In genomic region chr7:95608344-95609173, GRCh38 we compare ENCODE assay signal across 8 cellular contexts. TPM values are rescaled to one million over a fixed set of nuclear protein-coding genes. Genes with fewer than 3 reads are reported as not detected.
DNase-seq lines count a peak whose midpoint lies in the region; ATAC-seq and TF ChIP-seq lines count a peak whose summit lies in the region.

No MANE protein-coding gene starts in this region.

- H3K79me2 ChIP-seq in ACC112 (ENCODE audit: control insufficient read depth, insufficient read depth, low read length, unreplicated experiment) (no peaks in the 10 kb centered on the region), parathyroid adenoma (peaks cover 11% of the 10 kb centered on the region)

- peaks cover 0 to 15% (median 8%) of the 10 kb centered on the region in 8 donors for H3K9me3 Mint-ChIP-seq in CD4-positive, alpha-beta memory T cell

- POLR2A ChIA-PET in CD4-positive, alpha-beta memory T cell (lab: Charles Lee; ENCODE audit: partially characterized antibody), result no interaction called here

- H3K4me3 ChIP-seq in ACC112 (ENCODE audit: low read depth, low read length) (peak overlapping the region; percentile 36), heart left ventricle (peak overlapping the region in 10 of 12 donors; percentile 19 to 50 (median 30)), parathyroid adenoma (ENCODE audit: low read depth, low read length) (peak overlapping the region; percentile 71)
- H3K4me3 ChIP-seq in CD4-positive, alpha-beta memory T cell (ENCODE audit: low read length in 2 of 2), result no peak overlapping the region

- H3K27ac Mint-ChIP-seq in CD4-positive, alpha-beta memory T cell, result no peak overlapping the region

- WGBS in heart left ventricle, 4 donors, result 5 to 9% (median 7%) methylated on average over 11 of the region's 11 CpGs

- H3K27ac ChIP-seq in ACC112 (ENCODE audit: low read depth, low read length), result peak overlapping the region; percentile 90
- H3K27ac ChIP-seq in angular gyrus (ENCODE audit: low read depth, low read length), result peak overlapping the region; percentile 86
- peak overlapping the region; percentile 76 to 95 (median 90) for H3K27ac ChIP-seq in heart left ventricle
- H3K27ac ChIP-seq in parathyroid adenoma, result peak overlapping the region; percentile 98
- no peak overlapping the region for H3K27ac ChIP-seq in CD4-positive, alpha-beta memory T cell (ENCODE audit: low read depth, low read length)

- DNase-seq in NCI-H2171 treated with DMSO at 0.1 percent for 48 hours (lab: John Stamatoyannopoulos, UW) (peak; percentile 70), heart left ventricle (peak; percentile 91 to 97 (median 93))
- no peak for DNase-seq in CD4-positive, alpha-beta memory T cell

- no peak overlapping the region for H3K4me3 Mint-ChIP-seq in CD4-positive, alpha-beta memory T cell

- CTCF ChIA-PET in CD4-positive, alpha-beta memory T cell (lab: Charles Lee; ENCODE audit: partially characterized antibody), result no interaction called here

- H3K27me3 ChIP-seq in ACC112 (ENCODE audit: insufficient read depth, low read length), result no peaks in the 10 kb centered on the region
- no peaks in the 10 kb centered on the region for H3K27me3 ChIP-seq in heart left ventricle
- H3K27me3 ChIP-seq in parathyroid adenoma (ENCODE audit: control insufficient read depth, insufficient read depth, low read length), result no peaks in the 10 kb centered on the region
- H3K27me3 ChIP-seq in CD4-positive, alpha-beta memory T cell (ENCODE audit: insufficient read depth, low read length), result no peaks in the 10 kb centered on the region

- TF ChIP-seq POLR2A in heart left ventricle (IDR thresholded peaks at IDR 0.05), result peak in 1 of 2 donors; percentile 38

- H3K4me2 ChIP-seq in parathyroid adenoma (ENCODE audit: low read length), result peak overlapping the region; percentile 94

- TF ChIP-seq CTCF in heart left ventricle (IDR thresholded peaks at IDR 0.05) (no peak), parathyroid adenoma (IDR thresholded peaks at IDR 0.05) (no peak)

- H3K9ac ChIP-seq in parathyroid adenoma, result no peak overlapping the region

- peaks cover 0 to under 1% (median 0%) of the 10 kb centered on the region in 12 donors for H3K9me3 ChIP-seq in heart left ventricle
- H3K9me3 ChIP-seq in parathyroid adenoma (ENCODE audit: control insufficient read depth, low read length), result no peaks in the 10 kb centered on the region
- no peaks in the 10 kb centered on the region for H3K9me3 ChIP-seq in CD4-positive, alpha-beta memory T cell (ENCODE audit: control insufficient read depth in 1 of 2, low read length in 2 of 2)

- H3K4me1 ChIP-seq in ACC112 (ENCODE audit: control insufficient read depth, insufficient read depth, low read length, unreplicated experiment), result peaks cover 24% of the 10 kb centered on the region
- peaks cover 17 to 76% (median 39%) of the 10 kb centered on the region in 12 donors for H3K4me1 ChIP-seq in heart left ventricle
- H3K4me1 ChIP-seq in parathyroid adenoma, result peaks cover 58% of the 10 kb centered on the region
- H3K4me1 ChIP-seq in CD4-positive, alpha-beta memory T cell (ENCODE audit: insufficient read depth, low read length), result no peaks in the 10 kb centered on the region

- H3K36me3 ChIP-seq in ACC112 (ENCODE audit: insufficient read depth, low read length) (no peaks in the 10 kb centered on the region), heart left ventricle (no peaks in the 10 kb centered on the region), parathyroid adenoma (ENCODE audit: control insufficient read depth, insufficient read depth, low read length) (no peaks in the 10 kb centered on the region)
- H3K36me3 ChIP-seq in CD4-positive, alpha-beta memory T cell (ENCODE audit: insufficient read depth, low read length), result no peaks in the 10 kb centered on the region

- H3K4me1 Mint-ChIP-seq in CD4-positive, alpha-beta memory T cell, result no peaks in the 10 kb centered on the region

- peak; percentile 98 for ATAC-seq in GM18508 (IDR thresholded peaks at IDR 0.05; ENCODE audit: insufficient read depth, unreplicated experiment)
- peak; percentile 97 for ATAC-seq in HG02884 (IDR thresholded peaks at IDR 0.05; ENCODE audit: unreplicated experiment)
- ATAC-seq in heart left ventricle, result peak; percentile 97 to 100 (median 98)

- intact Hi-C loops in heart left ventricle (cut with DNase I), result loop anchor here in 4 of 10 donors (1.0 to 10.0 kb wide), 8 partner anchors 12 to 174 kb away; partner anchors contain the start of genes PDK4 (in 3 of the 4) and PON2 (in 1 of the 4)
- intact Hi-C loops in CD4-positive, alpha-beta memory T cell (cut with micrococcal nuclease), result no loop called here

- no peaks in the 10 kb centered on the region for H3K36me3 Mint-ChIP-seq in CD4-positive, alpha-beta memory T cell

- H3K27me3 Mint-ChIP-seq in CD4-positive, alpha-beta memory T cell, result peaks cover 0 to 5% of the 10 kb centered on the region in 2 donors

- H2AFZ ChIP-seq in ACC112 (ENCODE audit: low read length, unreplicated experiment), result peak overlapping the region; percentile 65
- peak overlapping the region; percentile 48 for H2AFZ ChIP-seq in parathyroid adenoma

RNA-seq across cellular contexts. Expression of gene PDK4, which starts 12.2 kb away (rescaled TPM):
- total RNA-seq in heart left ventricle, result 1,000 to 10,000 TPM in 2 of 9 donors, 100 to 1,000 TPM in 5, 10 to 100 TPM in 2; 45.6 to 4,362 (median 173) TPM
- polyA plus RNA-seq in heart left ventricle, result 100 to 1,000 TPM; 116 to 724 TPM
- under 1 TPM; 0.35 to 0.44 TPM for total RNA-seq in CD4-positive, alpha-beta memory T cell
- not detected for polyA plus RNA-seq in CD4-positive, alpha-beta memory T cell

Comparison
In these comparisons a context has a peak if more than half of its experiments do, and no peak if none do; other contexts are left out.
1. H3K4me3 ChIP-seq: peak in ACC112 (single experiment), heart left ventricle (10 of 12) and parathyroid adenoma (single experiment); none in CD4-positive, alpha-beta memory T cell (0 of 2).
2. DNase-seq: peak in NCI-H2171 treated with DMSO at 0.1 percent for 48 hours (single experiment) and heart left ventricle (5 of 5); none in CD4-positive, alpha-beta memory T cell (0 of 5).
3. RNA of gene PDK4, which starts 12.2 kb away (total RNA-seq): 45.6 to 4,362 TPM in heart left ventricle; 0.35 to 0.44 TPM in CD4-positive, alpha-beta memory T cell; every median in the first group is over 10 times any median in the second.
4. Peak in every context shown above with its lines, with median percentiles within 50 percentile points of each other: ATAC-seq.